In the genomic region with DNA sequence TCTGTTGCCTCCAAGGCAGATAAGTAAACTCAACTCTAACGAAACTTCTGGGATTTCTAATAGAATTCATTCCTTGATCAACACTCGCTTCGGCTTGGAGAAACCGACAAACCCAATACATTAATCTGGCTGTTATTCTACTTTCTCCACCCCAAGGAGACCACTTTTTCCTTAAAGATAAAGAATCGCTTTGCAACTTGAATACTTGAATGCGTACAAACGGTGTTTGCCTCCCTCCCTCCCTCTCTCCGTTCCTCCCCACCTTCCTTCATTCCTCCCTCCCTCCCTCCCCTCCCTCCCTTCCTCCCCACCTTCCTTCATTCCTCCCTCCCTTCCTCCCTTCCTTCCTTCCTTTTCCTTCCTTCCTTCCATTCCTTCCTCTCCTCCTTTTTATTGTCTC, we compare ENCODE assay signal across 11 cellular contexts.
"Had no signal": no experiment of that assay in that cellular context is flagged by ENCODE, and none has a peak within 500 bp of the region (broad histone marks: within the 10 kb centered on the region; RNA-seq: fewer than 3 reads in every experiment).

No MANE protein-coding gene starts in this region.

- H2AFZ ChIP-seq: GM23248, GM23338 had no signal

- H3K27ac ChIP-seq: GM23248 had no signal

- H3K36me3 ChIP-seq: HAP-1 had no signal

- H3K9me3 Mint-ChIP-seq: GM23338, H9 had no signal

- H3K27ac Mint-ChIP-seq: GM23338, H9, HFFc6 had no signal

- H3K9me3 ChIP-seq: HAP-1 had no signal

- H3K4me3 Mint-ChIP-seq: GM23338, H9, HFFc6 had no signal

- DNase-seq: GM23248, GOT3, H7, H9, HCEC 1CT, HFFc6 had no signal

- FAIRE-seq: H1, H54 had no signal

- H3K9ac ChIP-seq: GM23248 had no signal

- H3K4me3 ChIP-seq: GM23248, GM23338, HAP-1 had no signal

- H3K4me1 ChIP-seq: HAP-1 had no signal

- H3K4me2 ChIP-seq: GM23338 had no signal

- ATAC-seq: GM23338, HCT116 had no signal
